18 cellular contexts compared by ENCODE assay signal in the genomic region with DNA sequence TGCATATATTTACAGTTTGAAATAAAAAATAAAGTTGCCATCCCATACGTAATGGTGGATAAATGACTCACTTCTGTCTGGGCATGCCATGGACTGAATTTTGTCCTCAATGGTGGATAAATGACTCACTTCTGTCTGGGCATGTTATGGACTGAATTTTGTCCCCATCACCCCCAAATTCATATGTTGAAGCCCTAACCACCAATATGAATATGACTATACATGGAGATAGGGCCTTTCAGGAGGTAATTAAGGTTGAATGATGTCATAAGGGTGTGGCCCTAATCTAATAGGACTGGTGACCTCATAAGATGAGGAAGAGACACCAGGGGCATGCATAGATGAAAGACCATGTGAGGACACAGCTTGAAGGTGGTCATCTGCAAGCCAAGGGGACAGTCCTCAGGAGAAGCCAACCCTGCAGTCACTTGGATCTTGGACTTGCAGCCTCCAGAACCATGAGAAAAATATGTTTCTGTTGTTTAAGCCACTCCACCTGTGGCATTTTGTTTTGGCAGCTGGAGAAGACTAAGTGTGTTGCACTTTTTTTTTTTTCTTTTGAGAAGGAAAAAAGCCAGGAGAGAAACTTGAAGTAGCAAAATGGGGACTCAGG. TPM values are rescaled to one million over a fixed set of nuclear protein-coding genes. Genes with fewer than 3 reads are reported as not detected.
DNase-seq lines count a peak whose midpoint lies in the region; ATAC-seq and TF ChIP-seq lines count a peak whose summit lies in the region.
"Had no signal": no experiment of that assay in that cellular context is flagged by ENCODE, and none has a peak within 500 bp of the region (broad histone marks: within the 10 kb centered on the region; RNA-seq: fewer than 3 reads in every experiment).

No MANE protein-coding gene starts in this region.

- no peaks in the 10 kb centered on the region for H3K27me3 Mint-ChIP-seq in CD14-positive monocyte (ENCODE audit: low read depth in 3 of 3)
- H3K27me3 Mint-ChIP-seq: CD4-positive, CD25-positive, alpha-beta regulatory T cell; T-helper 17 cell had no signal

- peaks cover 9% of the 10 kb centered on the region; the same call in 1 of the 2 replicates for H3K36me3 ChIP-seq in RWPE2 (ENCODE audit: low read depth)

- no peaks in the 10 kb centered on the region for H3K27me3 ChIP-seq in RWPE2 (ENCODE audit: insufficient read depth, poor library complexity, severe bottlenecking)

- peak; percentile 74 for ATAC-seq in RWPE2 (ENCODE audit: low read depth)
- ATAC-seq in esophagus mucosa: peak; percentile 73
- no peak for ATAC-seq in GM21619 (IDR thresholded peaks at IDR 0.05; ENCODE audit: unreplicated experiment)
- ATAC-seq in HG02763 (IDR thresholded peaks at IDR 0.05; ENCODE audit: unreplicated experiment): no peak
- ATAC-seq: T-helper 17 cell had no signal

- H3K9me3 Mint-ChIP-seq in CD14-positive monocyte: peaks cover 0 to 3% (median 0%) of the 10 kb centered on the region in 7 donors
- H3K9me3 Mint-ChIP-seq: H9 had no signal

- peak overlapping the region; percentile 22 for H3K27ac ChIP-seq in RWPE2 (ENCODE audit: poor library complexity, severe bottlenecking)
- H3K27ac ChIP-seq: HL-60 had no signal

- no peak overlapping the region for H3K4me3 Mint-ChIP-seq in CD14-positive monocyte
- H3K4me3 Mint-ChIP-seq: CD4-positive, CD25-positive, alpha-beta regulatory T cell; H9; T-helper 17 cell had no signal

- intact Hi-C loops in CD14-positive monocyte (cut with micrococcal nuclease): no loop called here

- peaks cover 13% of the 10 kb centered on the region for H3K4me1 ChIP-seq in RWPE2 (ENCODE audit: insufficient read depth, poor library complexity, severe bottlenecking)
- H3K4me1 ChIP-seq: Caco-2 had no signal

- no peaks in the 10 kb centered on the region for H3K4me1 Mint-ChIP-seq in CD14-positive monocyte
- H3K4me1 Mint-ChIP-seq: CD4-positive, CD25-positive, alpha-beta regulatory T cell; H9; T-helper 17 cell had no signal

- peak; percentile 7 for DNase-seq in EL
- peak; percentile 0 for DNase-seq in HS-5 (ENCODE audit: low read depth)
- no peak for DNase-seq in RWPE2 (ENCODE audit: low spot score)
- no peak for DNase-seq in CD14-positive monocyte (ENCODE audit: low spot score)
- DNase-seq in AG20443 (ENCODE audit: low spot score): no peak
- DNase-seq: Caco-2; CD4-positive, CD25-positive, alpha-beta regulatory T cell; DMS153; H9; NCI-H1048; NCI-H1436 treated with DMSO at 0.1 percent for 48 hours; NCI-H2081 treated with DMSO at 0.1 percent for 48 hours; NCI-H524; T-helper 17 cell had no signal

- TF ChIP-seq CTCF in RWPE2 (IDR thresholded peaks at IDR 0.05; ENCODE audit: poor library complexity, severe bottlenecking) (no peak), CD14-positive monocyte (IDR thresholded peaks at IDR 0.05) (no peak)

- no peaks in the 10 kb centered on the region for H3K9me3 ChIP-seq in RWPE2 (ENCODE audit: severe bottlenecking)
- H3K9me3 ChIP-seq: Caco-2 had no signal

- H3K4me3 ChIP-seq in RWPE2 (ENCODE audit: severe bottlenecking): no peak overlapping the region

- H3K27ac Mint-ChIP-seq in CD14-positive monocyte: no peak overlapping the region
- H3K27ac Mint-ChIP-seq: CD4-positive, CD25-positive, alpha-beta regulatory T cell had no signal

- H3K36me3 Mint-ChIP-seq in CD14-positive monocyte: peaks cover 3 to 4% of the 10 kb centered on the region in 2 donors

RNA-seq across cellular contexts. Expression of a gene that starts 41.8 kb away (rescaled TPM):
- total RNA-seq in esophagus mucosa: 7.5 TPM
- 1 to 10 TPM; 4.1 to 5.3 TPM for polyA plus RNA-seq in CD14-positive monocyte

Comparison
In these comparisons a context has a peak if more than half of its experiments do, and no peak if none do; other contexts are left out.
1. DNase-seq: peak in EL (single experiment) and HS-5 (single experiment); none in RWPE2 (single experiment), CD14-positive monocyte (single experiment) and AG20443 (single experiment).
2. ATAC-seq: peak in RWPE2 (single experiment) and esophagus mucosa (single experiment); none in GM21619 (single experiment) and HG02763 (single experiment).